Comparison of ENCODE assay signal across 14 cellular contexts in the genomic region with DNA sequence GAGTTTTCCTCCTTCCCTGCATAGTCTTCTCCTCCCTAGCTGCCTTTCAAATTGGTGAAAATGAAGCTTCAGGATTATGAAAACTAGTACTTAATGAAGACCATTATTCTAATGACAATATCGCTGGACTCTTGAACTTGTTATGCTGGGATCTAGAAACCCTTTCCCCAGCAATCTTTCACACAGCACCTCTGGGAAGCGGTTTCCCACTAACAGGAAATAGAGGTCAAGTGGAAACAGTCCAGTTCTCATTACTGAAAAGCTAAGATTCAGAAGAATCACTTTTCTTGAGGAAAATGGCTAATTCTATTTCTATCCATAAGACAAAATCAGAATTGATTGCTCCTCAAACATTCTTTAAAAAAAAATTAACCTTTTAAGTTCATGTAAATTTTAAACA. TPM values are rescaled to one million over a fixed set of nuclear protein-coding genes. Genes with fewer than 3 reads are reported as not detected.
DNase-seq lines count a peak whose midpoint lies in the region; ATAC-seq and TF ChIP-seq lines count a peak whose summit lies in the region.
"Had no signal": no experiment of that assay in that cellular context is flagged by ENCODE, and none has a peak within 500 bp of the region (broad histone marks: within the 10 kb centered on the region; RNA-seq: fewer than 3 reads in every experiment).

No MANE protein-coding gene starts in this region.

- H3K9me3 ChIP-seq in Panc1 (ENCODE audit: control insufficient read depth, insufficient read depth, low read depth, low read length) (no peaks in the 10 kb centered on the region), gastrocnemius medialis (no peaks in the 10 kb centered on the region)
- H3K9me3 ChIP-seq: lower lobe of right lung had no signal

- CTCF ChIA-PET in Panc1 (lab: Charles Lee) = interaction anchor here (0.7 to 1.7 kb wide), 3 partner anchors 10 to 39 kb away, joined by 3 to 9 read pairs (median 3); a partner anchor contains a TSS

- no TSS peak for BruUV-seq in Panc1 (replicated peaks; lab: Mats Ljungman, UMichigan)

- no peak for TF ChIP-seq CTCF in Panc1 (IDR thresholded peaks at IDR 0.05)
- no peak for TF ChIP-seq CTCF in glutamatergic neuron (IDR thresholded peaks at IDR 0.05; ENCODE audit: partially characterized antibody, unreplicated experiment)
- no peak for TF ChIP-seq CTCF in gastrocnemius medialis (IDR thresholded peaks at IDR 0.05 in 4 of 5, conservative IDR thresholded peaks at IDR 0.05 in 1 of 5)

- in situ Hi-C loops in Panc1 (cut with HindIII; ENCODE audit: low pct_unique_long_range_greater_than_20kb, low sequenced_read_pairs) (no loop called here), gastrocnemius medialis (cut with MboI; ENCODE audit: low sequenced_read_pairs in 4 of 4) (loop anchor here in 2 of 4 donors (25.0 kb wide), 3 partner anchors 403 to 903 kb away; a partner anchor contains a TSS)

- ATAC-seq in activated naive CD4-positive, alpha-beta T cell treated with anti-CD3 and anti-CD28 coated beads, Interleukin-2, amount 50 U/mL, for 72 hours = no peak
- ATAC-seq in Panc1 (no peak), gastrocnemius medialis (no peak)
- ATAC-seq: lower lobe of right lung had no signal

- TF ChIP-seq POLR2A in gastrocnemius medialis (IDR thresholded peaks at IDR 0.05) = no peak

- H3K27me3 ChIP-seq in Panc1 (ENCODE audit: control insufficient read depth, insufficient read depth, low read length) (no peaks in the 10 kb centered on the region), gastrocnemius medialis (no peaks in the 10 kb centered on the region)

- no peak overlapping the region for H3K27ac Mint-ChIP-seq in activated naive CD4-positive, alpha-beta T cell treated with anti-CD3 and anti-CD28 coated beads, Interleukin-2, amount 50 U/mL, for 24 hours
- no peak overlapping the region for H3K27ac Mint-ChIP-seq in activated naive CD4-positive, alpha-beta T cell treated with anti-CD3 and anti-CD28 coated beads, Interleukin-2, amount 50 U/mL, for 72 hours
- peak overlapping the region; percentile 74 for H3K27ac Mint-ChIP-seq in glutamatergic neuron (ENCODE audit: unreplicated experiment)

- H3K27ac ChIP-seq in Panc1 (ENCODE audit: low read length) (peak overlapping the region; percentile 96), gastrocnemius medialis (peak overlapping the region; percentile 95 to 99 (median 98))

- intact Hi-C loops in Panc1 (cut with micrococcal nuclease; ENCODE audit: unreplicated experiment) (no loop called here), gastrocnemius medialis (cut with DNase I; ENCODE audit: low total_unique reads) (loop anchor here (10.0 kb wide), 1 partner anchor 395 kb away; no protein-coding TSS in a partner anchor)

- POLR2A ChIA-PET in Panc1 (lab: Charles Lee) = interaction anchor here (0.6 to 1.2 kb wide), 4 partner anchors 116 to 211 kb away, joined by 3 to 5 read pairs (median 3); no protein-coding TSS in a partner anchor

- H3K27me3 Mint-ChIP-seq in activated naive CD4-positive, alpha-beta T cell treated with anti-CD3 and anti-CD28 coated beads, Interleukin-2, amount 50 U/mL, for 24 hours = no peaks in the 10 kb centered on the region
- H3K27me3 Mint-ChIP-seq in glutamatergic neuron (ENCODE audit: unreplicated experiment) = peaks cover 11% of the 10 kb centered on the region

- DNase-seq in activated naive CD4-positive, alpha-beta T cell treated with anti-CD3 and anti-CD28 coated beads, Interleukin-2, amount 50 U/mL, for 72 hours (ENCODE audit: low spot score in 2 of 2) = no peak
- no peak for DNase-seq in Panc1 (ENCODE audit: low read depth, low spot score)
- no peak for DNase-seq in glutamatergic neuron
- no peak for DNase-seq in gastrocnemius medialis
- no peak for DNase-seq in DMS 273 (lab: John Stamatoyannopoulos, UW; ENCODE audit: unreplicated experiment)
- no peak for DNase-seq in pons (ENCODE audit: low spot score)
- no peak for DNase-seq in ureter (ENCODE audit: low spot score)
- DNase-seq: GM23248; lower lobe of right lung; NCI-H1930; NCI-H82; stimulated activated CD4-positive, alpha-beta T cell treated with anti-CD3 and anti-CD28 coated beads, Interleukin-4, amount 100 ng/mL, for 1 hour; stimulated activated naive CD4-positive, alpha-beta T cell had no signal

- H3K4me3 Mint-ChIP-seq in activated naive CD4-positive, alpha-beta T cell treated with anti-CD3 and anti-CD28 coated beads, Interleukin-2, amount 50 U/mL, for 24 hours = peak overlapping the region; percentile 63
- peak overlapping the region; percentile 32 for H3K4me3 Mint-ChIP-seq in glutamatergic neuron (ENCODE audit: unreplicated experiment)

- H3K36me3 ChIP-seq in Panc1 (ENCODE audit: control insufficient read depth, insufficient read depth, low read length) (peaks cover 4% of the 10 kb centered on the region), gastrocnemius medialis (no peaks in the 10 kb centered on the region)
- H3K36me3 ChIP-seq: lower lobe of right lung had no signal

- no peaks in the 10 kb centered on the region for H3K9me3 Mint-ChIP-seq in activated naive CD4-positive, alpha-beta T cell treated with anti-CD3 and anti-CD28 coated beads, Interleukin-2, amount 50 U/mL, for 24 hours
- H3K9me3 Mint-ChIP-seq in activated naive CD4-positive, alpha-beta T cell treated with anti-CD3 and anti-CD28 coated beads, Interleukin-2, amount 50 U/mL, for 72 hours = no peaks in the 10 kb centered on the region
- peaks cover 14% of the 10 kb centered on the region for H3K9me3 Mint-ChIP-seq in glutamatergic neuron (ENCODE audit: unreplicated experiment)

- H3K36me3 Mint-ChIP-seq in activated naive CD4-positive, alpha-beta T cell treated with anti-CD3 and anti-CD28 coated beads, Interleukin-2, amount 50 U/mL, for 24 hours = no peaks in the 10 kb centered on the region
- peaks cover 18 to 19% of the 10 kb centered on the region in 2 donors for H3K36me3 Mint-ChIP-seq in activated naive CD4-positive, alpha-beta T cell treated with anti-CD3 and anti-CD28 coated beads, Interleukin-2, amount 50 U/mL, for 72 hours
- no peaks in the 10 kb centered on the region for H3K36me3 Mint-ChIP-seq in glutamatergic neuron (ENCODE audit: unreplicated experiment)

- peaks cover 76% of the 10 kb centered on the region for H3K4me1 ChIP-seq in Panc1 (ENCODE audit: control insufficient read depth, insufficient read depth, low read length)
- peaks cover 72 to 83% of the 10 kb centered on the region in 2 donors for H3K4me1 ChIP-seq in gastrocnemius medialis

- no peak overlapping the region for H3K4me3 ChIP-seq in Panc1 (ENCODE audit: low read depth in 2 of 2, low read length in 2 of 2)
- H3K4me3 ChIP-seq in gastrocnemius medialis = no peak overlapping the region
- H3K4me3 ChIP-seq: GM23248, lower lobe of right lung had no signal

- H3K4me1 Mint-ChIP-seq in activated naive CD4-positive, alpha-beta T cell treated with anti-CD3 and anti-CD28 coated beads, Interleukin-2, amount 50 U/mL, for 24 hours = peaks cover 75% of the 10 kb centered on the region
- H3K4me1 Mint-ChIP-seq in glutamatergic neuron (ENCODE audit: low read depth, unreplicated experiment) = peaks cover 33% of the 10 kb centered on the region

RNA-seq across cellular contexts. Expression of a gene that starts 2.0 kb away (rescaled TPM):
- 10 to 100 TPM; 23.1 to 31.3 TPM for total RNA-seq in activated naive CD4-positive, alpha-beta T cell treated with anti-CD3 and anti-CD28 coated beads, Interleukin-2, amount 50 U/mL, for 72 hours
- total RNA-seq in Panc1 (2021; ENCODE audit: unreplicated experiment) (73.5 TPM), glutamatergic neuron (ENCODE audit: unreplicated experiment) (88.3 TPM), gastrocnemius medialis (100 to 1,000 TPM in 3 of 4 donors, 10 to 100 TPM in 1; 99.9 to 137 (median 106) TPM), ureter (75.6 TPM)
- polyA plus RNA-seq in Panc1 (2012; ENCODE audit: insufficient read length) = 50.1 TPM

RNA-seq across cellular contexts. Expression of a gene that starts 17.0 kb away (rescaled TPM):
- total RNA-seq in activated naive CD4-positive, alpha-beta T cell treated with anti-CD3 and anti-CD28 coated beads, Interleukin-2, amount 50 U/mL, for 72 hours = 100 to 1,000 TPM; 188 to 351 TPM
- 362 TPM for total RNA-seq in Panc1 (2021; ENCODE audit: unreplicated experiment)
- 307 TPM for polyA plus RNA-seq in Panc1 (2012; ENCODE audit: insufficient read length)
- total RNA-seq in glutamatergic neuron (ENCODE audit: unreplicated experiment) = 227 TPM
- 10 to 100 TPM; 69.4 to 85.4 (median 82.2) TPM for total RNA-seq in gastrocnemius medialis
- 205 TPM for total RNA-seq in ureter

RNA-seq across cellular contexts. Expression of a gene that starts 34.8 kb away (rescaled TPM):
- total RNA-seq in activated naive CD4-positive, alpha-beta T cell treated with anti-CD3 and anti-CD28 coated beads, Interleukin-2, amount 50 U/mL, for 72 hours = under 1 TPM in 1 of 2 donors, not detected in 1; 0.84 TPM
- total RNA-seq in Panc1 (2021; ENCODE audit: unreplicated experiment) (103 TPM), glutamatergic neuron (ENCODE audit: unreplicated experiment) (22.9 TPM), gastrocnemius medialis (10 to 100 TPM; 31.2 to 43.9 (median 34.3) TPM), ureter (36.9 TPM)
- 107 TPM for polyA plus RNA-seq in Panc1 (2012; ENCODE audit: insufficient read length)

Comparison
In these comparisons a context has a peak if more than half of its experiments do, and no peak if none do; other contexts are left out.
1. RNA of a gene that starts 34.8 kb away (total RNA-seq): 103 TPM in Panc1 (single experiment), 36.9 TPM in ureter (single experiment), 31.2 to 43.9 TPM in gastrocnemius medialis and 22.9 TPM in glutamatergic neuron (single experiment); 0.84 TPM in activated naive CD4-positive, alpha-beta T cell treated with anti-CD3 and anti-CD28 coated beads, Interleukin-2, amount 50 U/mL, for 72 hours; every median in the first group is over 10 times any median in the second.